ENCODE assay signal across 14 cellular contexts in genomic region chr2:122758967-122759366, GRCh38.
"Had no signal": no experiment of that assay in that cellular context is flagged by ENCODE, and none has a peak within 500 bp of the region (broad histone marks: within the 10 kb centered on the region; RNA-seq: fewer than 3 reads in every experiment).

No MANE protein-coding gene starts in this region.

- H3K9ac ChIP-seq: neural progenitor cell had no signal

- H3K9me3 ChIP-seq: lower lobe of right lung, ovary, sigmoid colon had no signal

- H3K36me3 ChIP-seq: breast epithelium, lower lobe of right lung, neural progenitor cell, ovary, sigmoid colon had no signal

- ATAC-seq: lower lobe of right lung had no signal

- H3K4me1 ChIP-seq: breast epithelium, lower lobe of right lung, neural progenitor cell, sigmoid colon had no signal

- DNase-seq: activated CD4-positive, alpha-beta T cell treated with anti-CD3 and anti-CD28 coated beads for 4 hours; activated naive CD4-positive, alpha-beta T cell; aorta; dermis blood vessel endothelial cell; lower lobe of right lung; midbrain; ovary; sigmoid colon; stimulated activated CD4-positive, alpha-beta T cell treated with anti-CD3 and anti-CD28 coated beads, Interleukin-2, amount 100 ng/mL, for 24 hours; stimulated activated naive CD4-positive, alpha-beta T cell; substantia nigra; trophoblast cell had no signal

- H3K27ac ChIP-seq: breast epithelium, lower lobe of right lung, neural progenitor cell, ovary, sigmoid colon had no signal

- H3K4me2 ChIP-seq: neural progenitor cell had no signal

- H3K4me3 ChIP-seq: breast epithelium, lower lobe of right lung, neural progenitor cell, ovary, sigmoid colon had no signal

- H2AFZ ChIP-seq: neural progenitor cell had no signal

- H3K27me3 ChIP-seq: breast epithelium, neural progenitor cell, ovary, sigmoid colon had no signal
